Comparison of ENCODE assay signal across 8 cellular contexts in the genomic region with DNA sequence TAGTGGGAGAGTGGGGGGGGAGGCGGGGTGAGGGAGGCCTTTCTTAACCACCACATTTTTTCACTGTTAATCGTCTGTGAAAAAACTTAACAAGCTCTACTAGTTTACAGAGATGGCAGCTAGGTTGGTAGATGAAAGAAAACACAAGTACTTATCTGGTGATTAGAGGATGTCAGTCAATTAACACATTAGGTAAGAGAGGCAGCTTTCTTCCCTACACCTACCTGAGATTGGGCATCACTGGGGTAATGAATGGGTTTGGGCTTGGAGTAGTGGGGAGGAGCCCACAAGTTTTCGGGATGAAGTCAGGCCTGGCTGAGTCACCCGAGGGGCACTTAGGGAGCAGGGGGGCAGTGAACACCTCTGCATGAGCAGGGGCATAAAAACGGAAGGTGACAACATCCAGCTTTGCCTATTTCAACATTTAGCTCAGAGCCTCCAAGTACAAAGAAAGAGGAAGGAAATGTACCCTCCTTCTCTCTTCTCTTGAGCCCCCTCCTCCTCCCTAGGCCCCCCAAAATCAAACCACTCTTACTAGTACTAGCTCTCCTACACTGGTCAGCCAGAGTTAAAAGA. TPM values are rescaled to one million over a fixed set of nuclear protein-coding genes. Genes with fewer than 3 reads are reported as not detected.
DNase-seq lines count a peak whose midpoint lies in the region; ATAC-seq and TF ChIP-seq lines count a peak whose summit lies in the region.

No MANE protein-coding gene starts in this region.

- peaks cover 48% of the 10 kb centered on the region for H3K4me1 ChIP-seq in CD8-positive, alpha-beta T cell (ENCODE audit: insufficient read depth, low read length)
- peaks cover 6 to 38% of the 10 kb centered on the region in 2 donors for H3K4me1 ChIP-seq in muscle layer of duodenum (ENCODE audit: control insufficient read depth in 1 of 2, insufficient read depth in 2 of 2, low read length in 2 of 2)

- H3K4me3 ChIP-seq in CD8-positive, alpha-beta T cell (ENCODE audit: low read depth, low read length), result peak overlapping the region; percentile 80
- H3K4me3 ChIP-seq in muscle layer of duodenum (ENCODE audit: low read depth in 1 of 2, low read length in 2 of 2), result peak overlapping the region; percentile 83 to 85

- intact Hi-C loops in CD8-positive, alpha-beta T cell (cut with DNase I, micrococcal nuclease), result loop anchor here (5.0 to 10.0 kb wide), 4 partner anchors 637 to 1580 kb away; partner anchors contain the start of genes LIN9 (in 2 of the 2), H3-3A (in 1 of the 2) and TP53BP2 (in 1 of the 2)

- peaks cover 41% of the 10 kb centered on the region for H3K36me3 Mint-ChIP-seq in CD8-positive, alpha-beta T cell
- peaks cover 20% of the 10 kb centered on the region for H3K36me3 Mint-ChIP-seq in activated naive CD8-positive, alpha-beta T cell treated with anti-CD3 and anti-CD28 coated beads for 36 hours

- peak overlapping the region; percentile 90 for H3K4me3 Mint-ChIP-seq in CD8-positive, alpha-beta T cell
- H3K4me3 Mint-ChIP-seq in activated naive CD8-positive, alpha-beta T cell treated with anti-CD3 and anti-CD28 coated beads for 36 hours, result peak overlapping the region; percentile 95

- H3K27ac ChIP-seq in CD8-positive, alpha-beta T cell (ENCODE audit: low read depth, low read length), result no peak overlapping the region
- peak overlapping the region; percentile 93 for H3K27ac ChIP-seq in KOPT-K1 (ENCODE audit: low read depth, low read length, poor library complexity, severe bottlenecking)
- peak overlapping the region; percentile 57 for H3K27ac ChIP-seq in muscle layer of duodenum (ENCODE audit: low read length)

- no peak for DNase-seq in CD8-positive, alpha-beta T cell
- no peak for DNase-seq in activated naive CD8-positive, alpha-beta T cell treated with anti-CD3 and anti-CD28 coated beads for 36 hours
- no peak for DNase-seq in central memory CD4-positive, alpha-beta T cell
- no peak for DNase-seq in ecto neural progenitor cell (ENCODE audit: low spot score)
- DNase-seq in inferior parietal cortex (ENCODE audit: extremely low spot score), result no peak
- DNase-seq in anterior cingulate cortex (lab: John Stamatoyannopoulos, UW), result no peak

- H3K36me3 ChIP-seq in CD8-positive, alpha-beta T cell (ENCODE audit: insufficient read depth, low read length), result peaks cover 5% of the 10 kb centered on the region
- H3K36me3 ChIP-seq in KOPT-K1 (ENCODE audit: insufficient read depth, low read length) (peaks cover 36% of the 10 kb centered on the region), muscle layer of duodenum (ENCODE audit: control insufficient read depth in 1 of 2, insufficient read depth in 2 of 2, low read length in 2 of 2) (peaks cover 0 to 2% of the 10 kb centered on the region in 2 donors)

- TF ChIP-seq CTCF in CD8-positive, alpha-beta T cell (IDR thresholded peaks at IDR 0.05), result no peak

- CTCF ChIA-PET in CD8-positive, alpha-beta T cell (lab: Charles Lee), result interaction anchor here (0.8 to 4.8 kb wide), 4 partner anchors 13 to 50 kb away, joined by 3 to 17 read pairs (median 8); no protein-coding TSS in a partner anchor

- peaks cover 66% of the 10 kb centered on the region for H3K4me1 Mint-ChIP-seq in CD8-positive, alpha-beta T cell (ENCODE audit: low read depth)
- peaks cover 56% of the 10 kb centered on the region for H3K4me1 Mint-ChIP-seq in activated naive CD8-positive, alpha-beta T cell treated with anti-CD3 and anti-CD28 coated beads for 36 hours

- no peaks in the 10 kb centered on the region for H3K9me3 Mint-ChIP-seq in CD8-positive, alpha-beta T cell
- no peaks in the 10 kb centered on the region for H3K9me3 Mint-ChIP-seq in activated naive CD8-positive, alpha-beta T cell treated with anti-CD3 and anti-CD28 coated beads for 36 hours

- ATAC-seq in CD8-positive, alpha-beta T cell, result no peak

- POLR2A ChIA-PET in CD8-positive, alpha-beta T cell (lab: Charles Lee), result interaction anchor here (0.9 to 6.2 kb wide), 7 partner anchors 10 to 574 kb away, joined by 3 to 111 read pairs (median 6); partner anchors contain the start of genes SDE2 and SRP9

- no peaks in the 10 kb centered on the region for H3K27me3 ChIP-seq in CD8-positive, alpha-beta T cell (ENCODE audit: insufficient read depth, low read length)
- no peaks in the 10 kb centered on the region for H3K27me3 ChIP-seq in muscle layer of duodenum (ENCODE audit: low read depth, low read length)

- H3K9me3 ChIP-seq in CD8-positive, alpha-beta T cell (ENCODE audit: low read length), result no peaks in the 10 kb centered on the region
- H3K9me3 ChIP-seq in KOPT-K1 (ENCODE audit: insufficient read depth, low read length, poor library complexity, severe bottlenecking) (no peaks in the 10 kb centered on the region), muscle layer of duodenum (ENCODE audit: control insufficient read depth in 1 of 2, low read length in 2 of 2) (no peaks in the 10 kb centered on the region)

- H3K27ac Mint-ChIP-seq in CD8-positive, alpha-beta T cell, result peak overlapping the region; percentile 84
- no peak overlapping the region for H3K27ac Mint-ChIP-seq in activated naive CD8-positive, alpha-beta T cell treated with anti-CD3 and anti-CD28 coated beads for 36 hours

- H3K27me3 Mint-ChIP-seq in CD8-positive, alpha-beta T cell (ENCODE audit: low read depth), result no peaks in the 10 kb centered on the region
- no peaks in the 10 kb centered on the region for H3K27me3 Mint-ChIP-seq in activated naive CD8-positive, alpha-beta T cell treated with anti-CD3 and anti-CD28 coated beads for 36 hours

RNA-seq across cellular contexts. Expression of gene LBR, which starts 2.5 kb away (rescaled TPM):
- total RNA-seq in CD8-positive, alpha-beta T cell, result 100 to 1,000 TPM; 105 TPM
- total RNA-seq in activated naive CD8-positive, alpha-beta T cell treated with anti-CD3 and anti-CD28 coated beads for 36 hours, result 100 to 1,000 TPM; 128 to 140 TPM
